Comparison of ENCODE assay signal across 11 cellular contexts in genomic region chr15:58742424-58743160, GRCh38. TPM values are rescaled to one million over a fixed set of nuclear protein-coding genes. Genes with fewer than 3 reads are reported as not detected.
DNase-seq lines count a peak whose midpoint lies in the region; ATAC-seq, FAIRE-seq and TF ChIP-seq lines count a peak whose summit lies in the region.
"Had no signal": no experiment of that assay in that cellular context is flagged by ENCODE, and none has a peak within 500 bp of the region (broad histone marks: within the 10 kb centered on the region; RNA-seq: fewer than 3 reads in every experiment).

No MANE protein-coding gene starts in this region.

- FAIRE-seq in A549 (lab: Jason Lieb, UNC): no peak

- no peaks in the 10 kb centered on the region for H3F3A ChIP-seq in Loucy (ENCODE audit: low read depth)

- peaks cover 96% of the 10 kb centered on the region for H4K20me1 ChIP-seq in Loucy (ENCODE audit: insufficient read depth, low read length, poor library complexity, severe bottlenecking)

- TF ChIP-seq RAD21 in A549 (conservative IDR thresholded peaks at IDR 0.05 in 1 of 2, IDR thresholded peaks at IDR 0.05 in 1 of 2): no peak

- H3K9me2 ChIP-seq in Loucy (replicated peaks; ENCODE audit: low read depth, low read length): no peaks in the 10 kb centered on the region

- H3K9ac ChIP-seq in Loucy (ENCODE audit: low read depth, low read length, poor library complexity, severe bottlenecking): peak overlapping the region; percentile 24

- TF ChIP-seq CTCF in A549 (IDR thresholded peaks at IDR 0.05): no peak
- no peak for TF ChIP-seq CTCF in Loucy (conservative IDR thresholded peaks at IDR 0.05; ENCODE audit: low read length)
- no peak for TF ChIP-seq CTCF in fibroblast of mammary gland (conservative IDR thresholded peaks at IDR 0.05; ENCODE audit: control insufficient read depth, insufficient read depth, low read depth, low read length)

- no peak for TF ChIP-seq POLR2A in A549 (IDR thresholded peaks at IDR 0.05; ENCODE audit: low read length)

- DNase-seq in A549 (ENCODE audit: low read depth in 1 of 2, low spot score in 1 of 2) (no peak), fibroblast of mammary gland (ENCODE audit: low read depth) (peak; percentile 44), lung microvascular endothelial cell (ENCODE audit: low read depth in 2 of 2) (peak; percentile 60 to 87), retina (no peak)
- no peak for DNase-seq in stimulated activated naive CD4-positive, alpha-beta T cell (lab: John Stamatoyannopoulos, UW)
- DNase-seq: activated CD8-positive, alpha-beta memory T cell treated with anti-CD3 and anti-CD28 coated beads for 24 hours; MG63; NCI-H446 treated with DMSO at 0.1 percent for 48 hours had no signal

- H3K4me3 ChIP-seq in A549: no peak overlapping the region
- peak overlapping the region; percentile 84 for H3K4me3 ChIP-seq in Loucy (ENCODE audit: low read length, poor library complexity, severe bottlenecking)
- no peak overlapping the region for H3K4me3 ChIP-seq in fibroblast of mammary gland (ENCODE audit: control insufficient read depth, low read depth, low read length)
- H3K4me3 ChIP-seq: MG63 had no signal

- H3K9me3 ChIP-seq in A549 (no peaks in the 10 kb centered on the region), Loucy (ENCODE audit: insufficient read depth, low read depth, low read length) (no peaks in the 10 kb centered on the region)
- H3K9me3 ChIP-seq: MG63 had no signal

- WGBS in A549 (ENCODE audit: missing lambda C conversion rate): 86% methylated on average over 8 of the region's 8 CpGs

- no peak for TF ChIP-seq EP300 in A549 (IDR thresholded peaks at IDR 0.05)

- POLR2A ChIA-PET in A549 (lab: Yijun Ruan, JAX): interaction anchor here (1.1 kb wide), 1 partner anchor 28 kb away, joined by 5 read pairs; the partner anchor contains the start of gene MINDY2

- no peaks in the 10 kb centered on the region for H3K27me3 ChIP-seq in Loucy (ENCODE audit: insufficient read depth, low read length, poor library complexity, severe bottlenecking)
- H3K27me3 ChIP-seq: MG63 had no signal

- no peak overlapping the region for H3K27ac ChIP-seq in A549

- H3K79me2 ChIP-seq in Loucy (ENCODE audit: insufficient read depth, low read length): peaks cover 99% of the 10 kb centered on the region

- ATAC-seq in A549 (peak; percentile 30 to 37; a peak in 3 of 6 replicates), GM18498 (IDR thresholded peaks at IDR 0.05; ENCODE audit: unreplicated experiment) (no peak), GM21423 (IDR thresholded peaks at IDR 0.05; ENCODE audit: unreplicated experiment) (no peak)

- H2AFZ ChIP-seq in Loucy (ENCODE audit: low read length): no peak overlapping the region

- H3K4me2 ChIP-seq in A549 (no peak overlapping the region), Loucy (ENCODE audit: low read depth, low read length, poor library complexity, severe bottlenecking) (peak overlapping the region; percentile 99)

- no peaks in the 10 kb centered on the region for H3K36me3 ChIP-seq in Loucy (ENCODE audit: insufficient read depth, low read length)

- CTCF ChIA-PET in A549 (lab: Yijun Ruan, JAX): interaction anchor here (0.9 to 1.9 kb wide), 7 partner anchors 11 to 530 kb away, joined by 3 to 5 read pairs (median 3); no protein-coding TSS in a partner anchor

- H3K4me1 ChIP-seq in A549 (peaks cover 60% of the 10 kb centered on the region), Loucy (ENCODE audit: insufficient read depth, low read length, poor library complexity, severe bottlenecking) (peaks cover 80% of the 10 kb centered on the region)

TF ChIP-seq in A549, 52 proteins besides CTCF, POLR2A, EP300 and RAD21 (continues in another document):
- TF ChIP-seq, protein P1, sequence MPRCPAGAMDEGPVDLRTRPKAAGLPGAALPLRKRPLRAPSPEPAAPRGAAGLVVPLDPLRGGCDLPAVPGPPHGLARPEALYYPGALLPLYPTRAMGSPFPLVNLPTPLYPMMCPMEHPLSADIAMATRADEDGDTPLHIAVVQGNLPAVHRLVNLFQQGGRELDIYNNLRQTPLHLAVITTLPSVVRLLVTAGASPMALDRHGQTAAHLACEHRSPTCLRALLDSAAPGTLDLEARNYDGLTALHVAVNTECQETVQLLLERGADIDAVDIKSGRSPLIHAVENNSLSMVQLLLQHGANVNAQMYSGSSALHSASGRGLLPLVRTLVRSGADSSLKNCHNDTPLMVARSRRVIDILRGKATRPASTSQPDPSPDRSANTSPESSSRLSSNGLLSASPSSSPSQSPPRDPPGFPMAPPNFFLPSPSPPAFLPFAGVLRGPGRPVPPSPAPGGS (IDR thresholded peaks at IDR 0.05): no peak
- TF ChIP-seq, protein P2, sequence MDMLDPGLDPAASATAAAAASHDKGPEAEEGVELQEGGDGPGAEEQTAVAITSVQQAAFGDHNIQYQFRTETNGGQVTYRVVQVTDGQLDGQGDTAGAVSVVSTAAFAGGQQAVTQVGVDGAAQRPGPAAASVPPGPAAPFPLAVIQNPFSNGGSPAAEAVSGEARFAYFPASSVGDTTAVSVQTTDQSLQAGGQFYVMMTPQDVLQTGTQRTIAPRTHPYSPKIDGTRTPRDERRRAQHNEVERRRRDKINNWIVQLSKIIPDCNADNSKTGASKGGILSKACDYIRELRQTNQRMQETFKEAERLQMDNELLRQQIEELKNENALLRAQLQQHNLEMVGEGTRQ (IDR thresholded peaks at IDR 0.05): no peak
- TF ChIP-seq FOXS1 (CRISPR knock-in tag; IDR thresholded peaks at IDR 0.05) (no peak), PHF8 (IDR thresholded peaks at IDR 0.05; ENCODE audit: borderline replicate concordance, low read depth) (no peak), NPAS2 (CRISPR knock-in tag; IDR thresholded peaks at IDR 0.05; ENCODE audit: borderline replicate concordance) (no peak), HOXB13 (CRISPR knock-in tag; IDR thresholded peaks at IDR 0.05; ENCODE audit: low read depth) (no peak), RFX5 (IDR thresholded peaks at IDR 0.05) (no peak), NR3C1 (IDR thresholded peaks at IDR 0.05) (no peak), E2F6 (IDR thresholded peaks at IDR 0.05; ENCODE audit: borderline replicate concordance, low read depth) (no peak), RNF2 (IDR thresholded peaks at IDR 0.05; ENCODE audit: borderline replicate concordance, low read depth) (no peak), GATA3 (IDR thresholded peaks at IDR 0.05; ENCODE audit: borderline replicate concordance) (no peak), HOXB5 (CRISPR knock-in tag; IDR thresholded peaks at IDR 0.05) (no peak), MAFK (IDR thresholded peaks at IDR 0.05; ENCODE audit: partially characterized antibody) (no peak)
- TF ChIP-seq, protein P3, sequence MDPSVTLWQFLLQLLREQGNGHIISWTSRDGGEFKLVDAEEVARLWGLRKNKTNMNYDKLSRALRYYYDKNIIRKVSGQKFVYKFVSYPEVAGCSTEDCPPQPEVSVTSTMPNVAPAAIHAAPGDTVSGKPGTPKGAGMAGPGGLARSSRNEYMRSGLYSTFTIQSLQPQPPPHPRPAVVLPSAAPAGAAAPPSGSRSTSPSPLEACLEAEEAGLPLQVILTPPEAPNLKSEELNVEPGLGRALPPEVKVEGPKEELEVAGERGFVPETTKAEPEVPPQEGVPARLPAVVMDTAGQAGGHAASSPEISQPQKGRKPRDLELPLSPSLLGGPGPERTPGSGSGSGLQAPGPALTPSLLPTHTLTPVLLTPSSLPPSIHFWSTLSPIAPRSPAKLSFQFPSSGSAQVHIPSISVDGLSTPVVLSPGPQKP (IDR thresholded peaks at IDR 0.05; ENCODE audit: low read depth, low read length): no peak
- TF ChIP-seq, protein P4, sequence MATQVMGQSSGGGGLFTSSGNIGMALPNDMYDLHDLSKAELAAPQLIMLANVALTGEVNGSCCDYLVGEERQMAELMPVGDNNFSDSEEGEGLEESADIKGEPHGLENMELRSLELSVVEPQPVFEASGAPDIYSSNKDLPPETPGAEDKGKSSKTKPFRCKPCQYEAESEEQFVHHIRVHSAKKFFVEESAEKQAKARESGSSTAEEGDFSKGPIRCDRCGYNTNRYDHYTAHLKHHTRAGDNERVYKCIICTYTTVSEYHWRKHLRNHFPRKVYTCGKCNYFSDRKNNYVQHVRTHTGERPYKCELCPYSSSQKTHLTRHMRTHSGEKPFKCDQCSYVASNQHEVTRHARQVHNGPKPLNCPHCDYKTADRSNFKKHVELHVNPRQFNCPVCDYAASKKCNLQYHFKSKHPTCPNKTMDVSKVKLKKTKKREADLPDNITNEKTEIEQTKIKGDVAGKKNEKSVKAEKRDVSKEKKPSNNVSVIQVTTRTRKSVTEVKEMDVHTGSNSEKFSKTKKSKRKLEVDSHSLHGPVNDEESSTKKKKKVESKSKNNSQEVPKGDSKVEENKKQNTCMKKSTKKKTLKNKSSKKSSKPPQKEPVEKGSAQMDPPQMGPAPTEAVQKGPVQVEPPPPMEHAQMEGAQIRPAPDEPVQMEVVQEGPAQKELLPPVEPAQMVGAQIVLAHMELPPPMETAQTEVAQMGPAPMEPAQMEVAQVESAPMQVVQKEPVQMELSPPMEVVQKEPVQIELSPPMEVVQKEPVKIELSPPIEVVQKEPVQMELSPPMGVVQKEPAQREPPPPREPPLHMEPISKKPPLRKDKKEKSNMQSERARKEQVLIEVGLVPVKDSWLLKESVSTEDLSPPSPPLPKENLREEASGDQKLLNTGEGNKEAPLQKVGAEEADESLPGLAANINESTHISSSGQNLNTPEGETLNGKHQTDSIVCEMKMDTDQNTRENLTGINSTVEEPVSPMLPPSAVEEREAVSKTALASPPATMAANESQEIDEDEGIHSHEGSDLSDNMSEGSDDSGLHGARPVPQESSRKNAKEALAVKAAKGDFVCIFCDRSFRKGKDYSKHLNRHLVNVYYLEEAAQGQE (IDR thresholded peaks at IDR 0.05): no peak

RNA-seq across cellular contexts. Expression of gene ADAM10, which starts 6.9 kb away (rescaled TPM):
- polyA plus RNA-seq in A549 (2011; rRNA removed) (210 and 236 TPM in 2 replicates), A549 (2017; fragmentation: RNase III; extraction: RNeasy Plus Mini Kit Qiagen cat#74134 plus additional on column Dnase treatment) (177 to 200 TPM (median 196 TPM) in 3 replicates)
- polyA plus RNA-seq in A549 (2012; cell fraction: cytosol; rRNA removed): 64.7 and 64.8 TPM in 2 replicates
- polyA plus RNA-seq in A549 (2012; cell fraction: nucleus; rRNA removed): 60.0 and 64.6 TPM in 2 replicates
- 117 TPM in 2 replicates for polyA minus RNA-seq in A549 (2011; rRNA and poly(A)+ RNA removed)
- 87.0 and 137 TPM in 2 replicates for total RNA-seq in lung microvascular endothelial cell

RNA-seq across cellular contexts. Expression of gene MINDY2, which starts 28.5 kb away (rescaled TPM):
- 4.8 and 7.0 TPM in 2 replicates for polyA plus RNA-seq in A549 (2011; rRNA removed)
- 0.75 and 1.00 TPM in 2 replicates for polyA plus RNA-seq in A549 (2012; cell fraction: cytosol; rRNA removed)
- 1.2 TPM in 2 replicates for polyA plus RNA-seq in A549 (2012; cell fraction: nucleus; rRNA removed)
- 4.7 to 4.9 TPM (median 4.7 TPM) in 3 replicates for polyA plus RNA-seq in A549 (2017; fragmentation: RNase III; extraction: RNeasy Plus Mini Kit Qiagen cat#74134 plus additional on column Dnase treatment)
- 7.3 and 9.6 TPM in 2 replicates for polyA minus RNA-seq in A549 (2011; rRNA and poly(A)+ RNA removed)
- 7.4 and 12.1 TPM in 2 replicates for total RNA-seq in lung microvascular endothelial cell

Comparison
In these comparisons a context has a peak if more than half of its experiments do, and no peak if none do; other contexts are left out.
1. ATAC-seq: peak in A549 (2 of 2); none in GM18498 (single experiment) and GM21423 (single experiment).
2. DNase-seq: peak in fibroblast of mammary gland (single experiment) and lung microvascular endothelial cell (2 of 2); none in A549 (0 of 2), stimulated activated naive CD4-positive, alpha-beta T cell (0 of 6) and retina (single experiment).